In genomic region chr5:97163360-97163764, GRCh38 we compare ENCODE assay signal across 9 cellular contexts. TPM values are rescaled to one million over a fixed set of nuclear protein-coding genes. Genes with fewer than 3 reads are reported as not detected.
DNase-seq lines count a peak whose midpoint lies in the region; ATAC-seq and TF ChIP-seq lines count a peak whose summit lies in the region.
"Had no signal": no experiment of that assay in that cellular context is flagged by ENCODE, and none has a peak within 500 bp of the region (broad histone marks: within the 10 kb centered on the region; RNA-seq: fewer than 3 reads in every experiment).

No MANE protein-coding gene starts in this region.

- H3K4me1 ChIP-seq in CD4-positive, CD25-positive, alpha-beta regulatory T cell (ENCODE audit: control insufficient read depth, insufficient read depth, low read length, poor library complexity, severe bottlenecking) = peaks cover 11% of the 10 kb centered on the region
- no peaks in the 10 kb centered on the region for H3K4me1 ChIP-seq in lower lobe of right lung
- H3K4me1 ChIP-seq: HAP-1 had no signal

- H3K27me3 Mint-ChIP-seq in CD4-positive, CD25-positive, alpha-beta regulatory T cell = no peaks in the 10 kb centered on the region
- H3K27me3 Mint-ChIP-seq in brain = no peaks in the 10 kb centered on the region

- H3K4me1 Mint-ChIP-seq in CD4-positive, CD25-positive, alpha-beta regulatory T cell = peaks cover 13 to 48% (median 29%) of the 10 kb centered on the region in 4 donors
- H3K4me1 Mint-ChIP-seq in brain = peaks cover 10% of the 10 kb centered on the region

- H3K27ac Mint-ChIP-seq in CD4-positive, CD25-positive, alpha-beta regulatory T cell = peak overlapping the region in 1 of 3 donors; percentile 17
- H3K27ac Mint-ChIP-seq in brain = no peak overlapping the region

- H3K4me3 Mint-ChIP-seq in CD4-positive, CD25-positive, alpha-beta regulatory T cell = no peak overlapping the region
- no peak overlapping the region for H3K4me3 Mint-ChIP-seq in brain

- no peak overlapping the region for H3K4me3 ChIP-seq in CD4-positive, CD25-positive, alpha-beta regulatory T cell (ENCODE audit: low read depth, low read length)
- H3K4me3 ChIP-seq in lower lobe of right lung = no peak overlapping the region
- H3K4me3 ChIP-seq: HAP-1 had no signal

- ATAC-seq in CD4-positive, CD25-positive, alpha-beta regulatory T cell (ENCODE audit: low read depth in 2 of 2) = peak in 1 of 2 donors; percentile 31
- ATAC-seq in lower lobe of right lung = peak in 1 of 2 donors; percentile 39
- ATAC-seq in GM21723 (IDR thresholded peaks at IDR 0.05; ENCODE audit: unreplicated experiment) = no peak
- ATAC-seq in GM18861 (IDR thresholded peaks at IDR 0.05; ENCODE audit: unreplicated experiment) = no peak
- no peak for ATAC-seq in HG02970 (IDR thresholded peaks at IDR 0.05; ENCODE audit: low FRiP score, unreplicated experiment)

- DNase-seq in CD4-positive, CD25-positive, alpha-beta regulatory T cell = peak in 2 of 3 donors; percentile 44 to 62
- peak; percentile 30 for DNase-seq in HT-29 (ENCODE audit: low spot score)
- DNase-seq in lower lobe of right lung = no peak
- DNase-seq in posterior cingulate gyrus = no peak

- H3K27ac ChIP-seq in CD4-positive, CD25-positive, alpha-beta regulatory T cell (ENCODE audit: insufficient read depth, low read length, poor library complexity, severe bottlenecking) = no peak overlapping the region
- no peak overlapping the region for H3K27ac ChIP-seq in lower lobe of right lung

- intact Hi-C loops in lower lobe of right lung (cut with DNase I) = loop anchor here (5.0 to 10.0 kb wide), 2 partner anchors 166 to 289 kb away; partner anchors contain the start of gene ERAP2
- intact Hi-C loops in posterior cingulate gyrus (cut with DNase I) = loop anchor here (2.0 to 10.0 kb wide), 5 partner anchors 166 to 549 kb away; no protein-coding TSS in a partner anchor

- H3K27me3 ChIP-seq in CD4-positive, CD25-positive, alpha-beta regulatory T cell (ENCODE audit: control insufficient read depth, insufficient read depth, low read length) = no peaks in the 10 kb centered on the region
- H3K27me3 ChIP-seq in lower lobe of right lung (ENCODE audit: low read depth) = no peaks in the 10 kb centered on the region

- peaks cover 37% of the 10 kb centered on the region for H3K36me3 Mint-ChIP-seq in CD4-positive, CD25-positive, alpha-beta regulatory T cell
- peaks cover 54% of the 10 kb centered on the region for H3K36me3 Mint-ChIP-seq in brain

- TF ChIP-seq CTCF in brain (conservative IDR thresholded peaks at IDR 0.05) (peak; percentile 74 to 87), lower lobe of right lung (IDR thresholded peaks at IDR 0.05) (peak; percentile 65)

- H3K36me3 ChIP-seq in CD4-positive, CD25-positive, alpha-beta regulatory T cell (ENCODE audit: control insufficient read depth, insufficient read depth, low read length) = peaks cover 56% of the 10 kb centered on the region
- H3K36me3 ChIP-seq in lower lobe of right lung = peaks cover 79% of the 10 kb centered on the region

- peaks cover 0 to 4% (median 0%) of the 10 kb centered on the region in 7 donors for H3K9me3 Mint-ChIP-seq in CD4-positive, CD25-positive, alpha-beta regulatory T cell
- H3K9me3 Mint-ChIP-seq in brain = peaks cover 5 to 12% (median 8%) of the 10 kb centered on the region in 5 experiments

- H3K9me3 ChIP-seq in CD4-positive, CD25-positive, alpha-beta regulatory T cell (ENCODE audit: control insufficient read depth in 2 of 2, low read length in 2 of 2) = peaks cover 0 to under 1% of the 10 kb centered on the region in 2 experiments
- H3K9me3 ChIP-seq in lower lobe of right lung = no peaks in the 10 kb centered on the region
- H3K9me3 ChIP-seq: HAP-1 had no signal

RNA-seq across cellular contexts. Expression of gene RIOK2, which starts 19.7 kb away (rescaled TPM):
- total RNA-seq in CD4-positive, CD25-positive, alpha-beta regulatory T cell = 22.9 TPM
- polyA plus RNA-seq in CD4-positive, CD25-positive, alpha-beta regulatory T cell = 10 to 100 TPM; 22.9 to 34.3 (median 24.8) TPM
- 10.6 and 13.4 TPM in 2 replicates for total RNA-seq in HT-29 (2014; rRNA removed; shearing (Covaris generic))
- 5.2 TPM for polyA plus RNA-seq in brain (ENCODE audit: insufficient read depth, low read depth, low replicate concordance)
- 21.6 TPM for total RNA-seq in lower lobe of right lung

RNA-seq across cellular contexts. Expression of gene LIX1, which starts 21.0 kb away (rescaled TPM):
- not detected for total RNA-seq in CD4-positive, CD25-positive, alpha-beta regulatory T cell
- not detected for polyA plus RNA-seq in CD4-positive, CD25-positive, alpha-beta regulatory T cell
- not detected in 2 replicates for total RNA-seq in HT-29 (2014; rRNA removed; shearing (Covaris generic))
- polyA plus RNA-seq in brain (ENCODE audit: insufficient read depth, low read depth, low replicate concordance) = 3.0 TPM
- total RNA-seq in lower lobe of right lung = not detected

Comparison
In these comparisons a context has a peak if more than half of its experiments do, and no peak if none do; other contexts are left out.
1. DNase-seq: peak in CD4-positive, CD25-positive, alpha-beta regulatory T cell (2 of 3) and HT-29 (single experiment); none in lower lobe of right lung (single experiment) and posterior cingulate gyrus (0 of 10).